Comparison of ENCODE assay signal across 25 cellular contexts in the genomic region with DNA sequence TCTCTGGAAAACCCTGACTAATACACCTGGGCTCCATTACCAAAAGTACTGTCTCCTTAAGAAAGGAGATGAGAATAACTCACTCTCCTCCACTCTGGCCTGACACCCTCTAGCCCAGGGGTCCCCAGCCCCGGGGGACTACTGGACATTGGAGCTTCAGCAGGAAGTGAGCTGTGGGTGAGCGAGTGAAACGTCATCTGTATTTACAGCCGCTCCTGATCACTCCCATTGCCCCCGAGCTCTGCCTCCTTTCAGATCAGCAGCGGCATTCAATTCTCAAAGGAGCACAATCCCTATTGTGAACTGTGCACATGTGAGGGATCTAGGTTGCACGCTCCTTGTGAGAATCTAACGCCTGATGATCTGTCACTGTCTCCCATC.
DNase-seq lines count a peak whose midpoint lies in the region; ATAC-seq and TF ChIP-seq lines count a peak whose summit lies in the region.
"Had no signal": no experiment of that assay in that cellular context is flagged by ENCODE, and none has a peak within 500 bp of the region (broad histone marks: within the 10 kb centered on the region; RNA-seq: fewer than 3 reads in every experiment).

No MANE protein-coding gene starts in this region.

- peaks cover 22% of the 10 kb centered on the region for H3K4me1 Mint-ChIP-seq in MCF 10A (ENCODE audit: insufficient read depth, unreplicated experiment)

- peaks cover 13% of the 10 kb centered on the region for H3K27me3 Mint-ChIP-seq in MCF 10A (ENCODE audit: insufficient read depth, unreplicated experiment)

- peaks cover 8% of the 10 kb centered on the region for H3K36me3 Mint-ChIP-seq in MCF 10A (ENCODE audit: insufficient read depth, unreplicated experiment)
- H3K36me3 Mint-ChIP-seq: activated naive CD8-positive, alpha-beta T cell treated with anti-CD3 and anti-CD28 coated beads, Interleukin-2, amount 10 ng/mL, durations not matched to agents 7 days and 5 days had no signal

- H3K9me2 ChIP-seq in GM23248 (ENCODE audit: insufficient read depth) (no peaks in the 10 kb centered on the region), MM.1S (replicated peaks; ENCODE audit: insufficient read depth, low read length) (no peaks in the 10 kb centered on the region)

- no peaks in the 10 kb centered on the region for H3K36me3 ChIP-seq in RWPE2 (ENCODE audit: low read depth)
- no peaks in the 10 kb centered on the region for H3K36me3 ChIP-seq in right atrium auricular region
- H3K36me3 ChIP-seq in gastrocnemius medialis, result no peaks in the 10 kb centered on the region
- H3K36me3 ChIP-seq in GM23248 (ENCODE audit: low read depth), result no peaks in the 10 kb centered on the region
- H3K36me3 ChIP-seq in MM.1S (replicated peaks; ENCODE audit: insufficient read depth, low read length), result no peaks in the 10 kb centered on the region
- H3K36me3 ChIP-seq: suprapubic skin had no signal

- intact Hi-C loops in gastrocnemius medialis (cut with DNase I; ENCODE audit: low total_unique reads) (loop anchor here (5.0 to 10.0 kb wide), 2 partner anchors 55 to 613 kb away; no protein-coding TSS in a partner anchor), MCF 10A (cut with micrococcal nuclease) (loop anchor here (10.0 kb wide), 1 partner anchor 53 kb away; no protein-coding TSS in a partner anchor)

- H3K79me2 ChIP-seq in GM23248 (ENCODE audit: insufficient read depth), result no peaks in the 10 kb centered on the region
- no peaks in the 10 kb centered on the region for H3K79me2 ChIP-seq in MM.1S (ENCODE audit: low read length)
- H3K79me2 ChIP-seq: parathyroid adenoma had no signal

- no peak overlapping the region for H3K4me3 Mint-ChIP-seq in MCF 10A (ENCODE audit: unreplicated experiment)
- H3K4me3 Mint-ChIP-seq: activated naive CD8-positive, alpha-beta T cell treated with anti-CD3 and anti-CD28 coated beads, Interleukin-2, amount 10 ng/mL, durations not matched to agents 7 days and 5 days; activated T-cell treated with anti-CD3 and anti-CD28 coated beads, Interleukin-2, amount 50 U/mL, for 72 hours; B cell; endodermal cell had no signal

- peaks cover 16% of the 10 kb centered on the region for H3F3A ChIP-seq in GM23248 (ENCODE audit: insufficient read depth)
- no peaks in the 10 kb centered on the region for H3F3A ChIP-seq in MM.1S (ENCODE audit: insufficient read depth, low read length)

- POLR2A ChIA-PET in MCF 10A (lab: Yijun Ruan, JAX), result no interaction called here

- H3K4me3 ChIP-seq in RWPE2 (ENCODE audit: severe bottlenecking) (no peak overlapping the region), right atrium auricular region (no peak overlapping the region), gastrocnemius medialis (no peak overlapping the region), GM23248 (no peak overlapping the region), MM.1S (ENCODE audit: low read length) (no peak overlapping the region)
- H3K4me3 ChIP-seq: body of pancreas, suprapubic skin had no signal

- CTCF ChIA-PET in MCF 10A (lab: Yijun Ruan, JAX), result no interaction called here

- H4K20me1 ChIP-seq in GM23248 (ENCODE audit: insufficient read depth) (no peaks in the 10 kb centered on the region), MM.1S (ENCODE audit: insufficient read depth, low read length) (no peaks in the 10 kb centered on the region)

- no peaks in the 10 kb centered on the region for H3K9me3 Mint-ChIP-seq in MCF 10A (ENCODE audit: unreplicated experiment)
- H3K9me3 Mint-ChIP-seq: activated naive CD8-positive, alpha-beta T cell treated with anti-CD3 and anti-CD28 coated beads, Interleukin-2, amount 10 ng/mL, durations not matched to agents 7 days and 5 days; endodermal cell had no signal

- H3K4me1 ChIP-seq in RWPE2 (ENCODE audit: insufficient read depth, poor library complexity, severe bottlenecking) (peaks cover 10% of the 10 kb centered on the region), right atrium auricular region (peaks cover 0 to 61% of the 10 kb centered on the region in 2 donors), gastrocnemius medialis (peaks cover 26 to 54% of the 10 kb centered on the region in 2 donors), GM23248 (ENCODE audit: insufficient read depth) (peaks cover 38% of the 10 kb centered on the region), MM.1S (ENCODE audit: low read length) (peaks cover 12% of the 10 kb centered on the region; the same call in 1 of the 2 replicates)

- WGBS in GM23248 (ENCODE audit: low coverage in 1 of 2, low lambda C conversion rate in 2 of 2, missing lambda C conversion rate in 2 of 2), 2 experiments, result 82 to 84% methylated on average over 8 of the region's 8 CpGs

- DNase-seq in activated CD4-positive, CD25-positive, alpha-beta regulatory T cell treated with anti-CD3 and anti-CD28 coated beads, Interleukin-2, amount 50 U/mL, for 72 hours, result peak; percentile 11
- no peak for DNase-seq in activated CD4-positive, CD25-positive, alpha-beta regulatory T cell (lab: John Stamatoyannopoulos, UW)
- DNase-seq in RWPE2 (ENCODE audit: low spot score), result peak; percentile 7
- DNase-seq in right atrium auricular region (ENCODE audit: low spot score), result no peak
- peak in 1 of 2 donors; percentile 3 for DNase-seq in gastrocnemius medialis
- DNase-seq in GM23248, result no peak
- DNase-seq in MM.1S, result no peak
- no peak for DNase-seq in MCF 10A (ENCODE audit: unreplicated experiment)
- DNase-seq: 8988T; activated CD4-positive, alpha-beta T cell treated with anti-CD3 and anti-CD28 coated beads for 1 hour; activated CD8-positive, alpha-beta memory T cell treated with anti-CD3 and anti-CD28 coated beads for 24 hours; activated naive CD8-positive, alpha-beta T cell treated with anti-CD3 and anti-CD28 coated beads, Interleukin-2, amount 10 ng/mL, durations not matched to agents 7 days and 5 days; activated T-cell treated with anti-CD3 and anti-CD28 coated beads, Interleukin-2, amount 50 U/mL, for 72 hours; body of pancreas; COR-L47; cortex of kidney; DMS79 treated with DMSO at 0.1 percent for 48 hours; endodermal cell; Karpas-422; kidney; NCI-H1930; NCI-H345 had no signal

- no peak overlapping the region for H3K9ac ChIP-seq in GM23248
- no peak overlapping the region for H3K9ac ChIP-seq in MM.1S (ENCODE audit: low read length)
- H3K9ac ChIP-seq: parathyroid adenoma had no signal

- TF ChIP-seq CTCF in RWPE2 (IDR thresholded peaks at IDR 0.05; ENCODE audit: poor library complexity, severe bottlenecking) (no peak), right atrium auricular region (IDR thresholded peaks at IDR 0.05) (no peak), gastrocnemius medialis (IDR thresholded peaks at IDR 0.05 in 4 of 5, conservative IDR thresholded peaks at IDR 0.05 in 1 of 5) (no peak), MM.1S (IDR thresholded peaks at IDR 0.05; ENCODE audit: low read length) (no peak), MCF 10A (IDR thresholded peaks at IDR 0.05; ENCODE audit: unreplicated experiment) (no peak)

- H3K9me3 ChIP-seq in RWPE2 (ENCODE audit: severe bottlenecking) (peaks cover 3% of the 10 kb centered on the region), right atrium auricular region (no peaks in the 10 kb centered on the region), gastrocnemius medialis (no peaks in the 10 kb centered on the region), GM23248 (ENCODE audit: low read depth) (no peaks in the 10 kb centered on the region), MM.1S (replicated peaks; ENCODE audit: insufficient read depth, low read length) (no peaks in the 10 kb centered on the region)
- H3K9me3 ChIP-seq: body of pancreas, suprapubic skin had no signal

- H3K4me2 ChIP-seq in GM23248 (ENCODE audit: unreplicated experiment), result no peak overlapping the region
- no peak overlapping the region for H3K4me2 ChIP-seq in MM.1S (ENCODE audit: low read depth, low read length)

- H3K27ac ChIP-seq in RWPE2 (ENCODE audit: poor library complexity, severe bottlenecking) (no peak overlapping the region), right atrium auricular region (peak overlapping the region; percentile 81 to 93), gastrocnemius medialis (peak overlapping the region in 3 of 4 donors; percentile 40 to 83 (median 79)), GM23248 (no peak overlapping the region), MM.1S (ENCODE audit: low read length) (no peak overlapping the region)
- H3K27ac ChIP-seq: body of pancreas, parathyroid adenoma, suprapubic skin had no signal

- ATAC-seq in RWPE2 (ENCODE audit: low read depth) (no peak), gastrocnemius medialis (no peak)
- ATAC-seq: activated T-cell treated with anti-CD3 and anti-CD28 coated beads, Interleukin-2, amount 50 U/mL, for 72 hours; body of pancreas had no signal

- H2AFZ ChIP-seq in GM23248 (no peak overlapping the region), MM.1S (ENCODE audit: low read length) (no peak overlapping the region)
- H2AFZ ChIP-seq: parathyroid adenoma had no signal

- in situ Hi-C loops in gastrocnemius medialis (cut with MboI; ENCODE audit: low sequenced_read_pairs in 4 of 4) (no loop called here), GM23248 (cut with MboI) (no loop called here)

- TF ChIP-seq POLR2A in gastrocnemius medialis (IDR thresholded peaks at IDR 0.05), result no peak

- H3K27ac Mint-ChIP-seq in MCF 10A (ENCODE audit: low read depth, unreplicated experiment), result no peak overlapping the region
- H3K27ac Mint-ChIP-seq: activated naive CD8-positive, alpha-beta T cell treated with anti-CD3 and anti-CD28 coated beads, Interleukin-2, amount 10 ng/mL, durations not matched to agents 7 days and 5 days; activated T-cell treated with anti-CD3 and anti-CD28 coated beads, Interleukin-2, amount 50 U/mL, for 72 hours; B cell; endodermal cell had no signal

- H3K27me3 ChIP-seq in RWPE2 (ENCODE audit: insufficient read depth, poor library complexity, severe bottlenecking) (no peaks in the 10 kb centered on the region), right atrium auricular region (no peaks in the 10 kb centered on the region), gastrocnemius medialis (no peaks in the 10 kb centered on the region), GM23248 (replicated peaks; ENCODE audit: insufficient read depth) (no peaks in the 10 kb centered on the region), MM.1S (replicated peaks; ENCODE audit: insufficient read depth, low read length) (peaks cover 62% of the 10 kb centered on the region)
- H3K27me3 ChIP-seq: body of pancreas, suprapubic skin had no signal

- BruUV-seq in MCF 10A (replicated peaks; lab: Mats Ljungman, UMichigan), result no TSS peak

Comparison
In these comparisons a context has a peak if more than half of its experiments do, and no peak if none do; other contexts are left out.
1. DNase-seq: peak in activated CD4-positive, CD25-positive, alpha-beta regulatory T cell treated with anti-CD3 and anti-CD28 coated beads, Interleukin-2, amount 50 U/mL, for 72 hours (single experiment) and RWPE2 (single experiment); none in activated CD4-positive, CD25-positive, alpha-beta regulatory T cell (0 of 4), right atrium auricular region (single experiment), GM23248 (single experiment), MM.1S (single experiment) and MCF 10A (single experiment).
2. H3K27ac ChIP-seq: peak in right atrium auricular region (2 of 2) and gastrocnemius medialis (3 of 4); none in RWPE2 (single experiment), GM23248 (single experiment) and MM.1S (single experiment).